Comparison of ENCODE assay signal across 22 cellular contexts in the genomic region with DNA sequence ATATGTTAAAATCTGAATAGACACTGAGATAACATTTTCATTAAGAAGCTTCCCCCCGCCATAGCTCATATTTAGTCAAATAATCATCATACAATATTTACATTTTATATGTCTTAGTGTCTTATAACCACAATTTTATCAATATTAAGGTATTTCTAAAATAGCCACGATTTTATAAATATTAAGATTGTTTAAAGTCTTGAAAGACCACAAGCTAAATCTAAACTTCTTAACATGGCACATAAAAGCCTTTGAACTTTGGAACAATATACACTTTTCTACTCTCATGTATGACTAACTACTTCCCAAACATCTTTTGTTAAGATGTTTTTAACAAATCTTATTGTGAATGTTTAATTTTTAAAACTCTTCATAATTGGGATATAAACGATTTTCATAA.
"Had no signal": no experiment of that assay in that cellular context is flagged by ENCODE, and none has a peak within 500 bp of the region (broad histone marks: within the 10 kb centered on the region; RNA-seq: fewer than 3 reads in every experiment).

No MANE protein-coding gene starts in this region.

- H3K27ac Mint-ChIP-seq: activated naive CD4-positive, alpha-beta T cell treated with anti-CD3 and anti-CD28 coated beads, Interleukin-2, amount 50 U/mL, for 72 hours; naive B cell had no signal

- H3K9me3 ChIP-seq: ascending aorta, breast epithelium, gastroesophageal sphincter, sigmoid colon, upper lobe of right lung had no signal

- H3K27ac ChIP-seq: ascending aorta, breast epithelium, coronary artery, epithelial cell of prostate, gastroesophageal sphincter, heart left ventricle, left lung, sigmoid colon, upper lobe of right lung had no signal

- H3K4me3 Mint-ChIP-seq: central memory CD8-positive, alpha-beta T cell had no signal

- H3K4me1 ChIP-seq: ascending aorta, breast epithelium, upper lobe of right lung had no signal

- DNase-seq: activated CD4-positive, alpha-beta T cell treated with anti-CD3 and anti-CD28 coated beads for 1 hour; activated gamma-delta T cell treated with Interleukin-2 at 50 U/mL for 16 hours; activated T-cell treated with anti-CD3 and anti-CD28 coated beads, Interleukin-2, amount 50 U/mL, for 1 hour; heart left ventricle; kidney glomerular epithelial cell; left lung; naive B cell; retina; sigmoid colon; stimulated activated CD4-positive, alpha-beta T cell treated with anti-CD3 and anti-CD28 coated beads, Interleukin-4, amount 100 ng/mL, for 24 hours; stimulated activated naive CD8-positive, alpha-beta T cell treated with anti-CD3 and anti-CD28 coated beads, Interleukin-15, Interleukin-2, amounts not matched to agents 100 U/mL and 50 U/mL, for 24 hours; SW 1271; T-helper 2 cell; upper lobe of right lung had no signal

- H3K27me3 ChIP-seq: ascending aorta, breast epithelium, gastroesophageal sphincter, sigmoid colon had no signal

- H3K36me3 Mint-ChIP-seq: naive B cell had no signal

- ATAC-seq: activated naive CD4-positive, alpha-beta T cell treated with anti-CD3 and anti-CD28 coated beads, Interleukin-2, amount 50 U/mL, for 72 hours; gastroesophageal sphincter; heart left ventricle; left lung; stimulated activated naive CD8-positive, alpha-beta T cell treated with anti-CD3 and anti-CD28 coated beads, Interleukin-15, Interleukin-2, amounts not matched to agents 100 U/mL and 50 U/mL, for 24 hours; upper lobe of right lung had no signal

- H3K36me3 ChIP-seq: ascending aorta, breast epithelium, gastroesophageal sphincter, heart left ventricle, left lung, sigmoid colon, upper lobe of right lung had no signal

- H3K4me3 ChIP-seq: ascending aorta, breast epithelium, coronary artery, gastroesophageal sphincter, heart left ventricle, left lung, lung, sigmoid colon, upper lobe of right lung had no signal

- H3K9me3 Mint-ChIP-seq: central memory CD8-positive, alpha-beta T cell had no signal
